ENCODE assay signal across 11 cellular contexts in genomic region chr11:75826463-75827220, GRCh38. TPM values are rescaled to one million over a fixed set of nuclear protein-coding genes. Genes with fewer than 3 reads are reported as not detected.
DNase-seq lines count a peak whose midpoint lies in the region; ATAC-seq and TF ChIP-seq lines count a peak whose summit lies in the region.
"Had no signal": no experiment of that assay in that cellular context is flagged by ENCODE, and none has a peak within 500 bp of the region (broad histone marks: within the 10 kb centered on the region; RNA-seq: fewer than 3 reads in every experiment).

No MANE protein-coding gene starts in this region.

- no peaks in the 10 kb centered on the region for H3K9me3 Mint-ChIP-seq in CD4-positive, CD25-positive, alpha-beta regulatory T cell
- H3K9me3 Mint-ChIP-seq in activated naive CD8-positive, alpha-beta T cell treated with anti-CD3 and anti-CD28 coated beads, Interleukin-2, amount 50 U/mL, for 24 hours: no peaks in the 10 kb centered on the region

- H3K4me3 ChIP-seq in CD4-positive, CD25-positive, alpha-beta regulatory T cell (ENCODE audit: low read depth, low read length): no peak overlapping the region
- H3K4me3 ChIP-seq in left ventricle myocardium inferior: peak overlapping the region; percentile 36

- no peaks in the 10 kb centered on the region for H3K27me3 Mint-ChIP-seq in CD4-positive, CD25-positive, alpha-beta regulatory T cell
- H3K27me3 Mint-ChIP-seq in activated naive CD8-positive, alpha-beta T cell treated with anti-CD3 and anti-CD28 coated beads, Interleukin-2, amount 50 U/mL, for 24 hours: no peaks in the 10 kb centered on the region

- peaks cover 22 to 56% (median 42%) of the 10 kb centered on the region in 4 donors for H3K4me1 Mint-ChIP-seq in CD4-positive, CD25-positive, alpha-beta regulatory T cell
- H3K4me1 Mint-ChIP-seq in activated naive CD8-positive, alpha-beta T cell treated with anti-CD3 and anti-CD28 coated beads, Interleukin-2, amount 50 U/mL, for 24 hours: peaks cover 52% of the 10 kb centered on the region

- peak overlapping the region in 2 of 3 donors; percentile 40 to 78 for H3K27ac Mint-ChIP-seq in CD4-positive, CD25-positive, alpha-beta regulatory T cell
- peak overlapping the region; percentile 55 for H3K27ac Mint-ChIP-seq in activated naive CD8-positive, alpha-beta T cell treated with anti-CD3 and anti-CD28 coated beads, Interleukin-2, amount 50 U/mL, for 24 hours

- DNase-seq in CD4-positive, CD25-positive, alpha-beta regulatory T cell: no peak
- DNase-seq in activated naive CD8-positive, alpha-beta T cell treated with anti-CD3 and anti-CD28 coated beads, Interleukin-2, amount 50 U/mL, for 24 hours: no peak
- DNase-seq in left ventricle myocardium inferior (no peak), renal cortical epithelial cell (ENCODE audit: low read depth) (peak; percentile 71), Kasumi-1 (lab: John Stamatoyannopoulos, UW) (no peak), NCI-H2227 (lab: John Stamatoyannopoulos, UW; ENCODE audit: unreplicated experiment) (no peak)
- DNase-seq in stimulated activated CD4-positive, alpha-beta T cell treated with anti-CD3 and anti-CD28 coated beads, Interleukin-4, amount 100 ng/mL, for 4 hours: no peak
- DNase-seq: activated CD4-positive, alpha-beta T cell treated with anti-CD3 and anti-CD28 coated beads, Interleukin-2, amount 50 U/mL, for 48 hours; Calu3 had no signal

- H3K27ac ChIP-seq in CD4-positive, CD25-positive, alpha-beta regulatory T cell (ENCODE audit: insufficient read depth, low read length, poor library complexity, severe bottlenecking): no peak overlapping the region
- peak overlapping the region; percentile 90 for H3K27ac ChIP-seq in left ventricle myocardium inferior (replicated peaks)
- H3K27ac ChIP-seq: RWPE1 had no signal

- TF ChIP-seq CTCF in left ventricle myocardium inferior (IDR thresholded peaks at IDR 0.05; ENCODE audit: borderline replicate concordance): no peak

- H3K27me3 ChIP-seq in CD4-positive, CD25-positive, alpha-beta regulatory T cell (ENCODE audit: control insufficient read depth, insufficient read depth, low read length): no peaks in the 10 kb centered on the region
- no peaks in the 10 kb centered on the region for H3K27me3 ChIP-seq in left ventricle myocardium inferior (ENCODE audit: low read depth)

- peaks cover 6% of the 10 kb centered on the region for H3K36me3 ChIP-seq in CD4-positive, CD25-positive, alpha-beta regulatory T cell (ENCODE audit: control insufficient read depth, insufficient read depth, low read length)
- no peaks in the 10 kb centered on the region for H3K36me3 ChIP-seq in left ventricle myocardium inferior

- H3K9me3 ChIP-seq in CD4-positive, CD25-positive, alpha-beta regulatory T cell (ENCODE audit: control insufficient read depth in 2 of 2, low read length in 2 of 2): no peaks in the 10 kb centered on the region
- H3K9me3 ChIP-seq in left ventricle myocardium inferior (replicated peaks): no peaks in the 10 kb centered on the region

- intact Hi-C loops in left ventricle myocardium inferior (cut with micrococcal nuclease): no loop called here

- no peak for ATAC-seq in CD4-positive, CD25-positive, alpha-beta regulatory T cell (ENCODE audit: low read depth in 2 of 2)
- no peak for ATAC-seq in activated naive CD8-positive, alpha-beta T cell treated with anti-CD3 and anti-CD28 coated beads, Interleukin-2, amount 50 U/mL, for 24 hours
- no peak for ATAC-seq in GM21529 (IDR thresholded peaks at IDR 0.05; ENCODE audit: unreplicated experiment)

- peak overlapping the region in 2 of 4 donors; percentile 35 to 40 for H3K4me3 Mint-ChIP-seq in CD4-positive, CD25-positive, alpha-beta regulatory T cell
- H3K4me3 Mint-ChIP-seq in activated naive CD8-positive, alpha-beta T cell treated with anti-CD3 and anti-CD28 coated beads, Interleukin-2, amount 50 U/mL, for 24 hours: no peak overlapping the region

- H3K4me1 ChIP-seq in CD4-positive, CD25-positive, alpha-beta regulatory T cell (ENCODE audit: control insufficient read depth, insufficient read depth, low read length, poor library complexity, severe bottlenecking): peaks cover 16% of the 10 kb centered on the region
- peaks cover 75% of the 10 kb centered on the region for H3K4me1 ChIP-seq in left ventricle myocardium inferior

- H3K36me3 Mint-ChIP-seq in CD4-positive, CD25-positive, alpha-beta regulatory T cell: peaks cover 27% of the 10 kb centered on the region
- H3K36me3 Mint-ChIP-seq in activated naive CD8-positive, alpha-beta T cell treated with anti-CD3 and anti-CD28 coated beads, Interleukin-2, amount 50 U/mL, for 24 hours (ENCODE audit: low read depth): peaks cover 19% of the 10 kb centered on the region

RNA-seq across cellular contexts. Expression of gene UVRAG, which starts 11.6 kb away (rescaled TPM):
- total RNA-seq in CD4-positive, CD25-positive, alpha-beta regulatory T cell: 37.2 TPM
- polyA plus RNA-seq in CD4-positive, CD25-positive, alpha-beta regulatory T cell: 10 to 100 TPM; 13.7 to 21.5 (median 15.9) TPM
- 11.4 TPM for total RNA-seq in left ventricle myocardium inferior
- 12.9 and 17.7 TPM in 2 replicates for total RNA-seq in renal cortical epithelial cell

RNA-seq across cellular contexts. Expression of gene DGAT2, which starts 58.1 kb away (rescaled TPM):
- 0.42 TPM for total RNA-seq in CD4-positive, CD25-positive, alpha-beta regulatory T cell
- polyA plus RNA-seq in CD4-positive, CD25-positive, alpha-beta regulatory T cell: under 1 TPM in 2 of 4 donors, not detected in 2; 0.17 to 0.47 TPM
- 6.9 TPM for total RNA-seq in left ventricle myocardium inferior
- 1.7 and 3.7 TPM in 2 replicates for total RNA-seq in renal cortical epithelial cell
